In the genomic region with DNA sequence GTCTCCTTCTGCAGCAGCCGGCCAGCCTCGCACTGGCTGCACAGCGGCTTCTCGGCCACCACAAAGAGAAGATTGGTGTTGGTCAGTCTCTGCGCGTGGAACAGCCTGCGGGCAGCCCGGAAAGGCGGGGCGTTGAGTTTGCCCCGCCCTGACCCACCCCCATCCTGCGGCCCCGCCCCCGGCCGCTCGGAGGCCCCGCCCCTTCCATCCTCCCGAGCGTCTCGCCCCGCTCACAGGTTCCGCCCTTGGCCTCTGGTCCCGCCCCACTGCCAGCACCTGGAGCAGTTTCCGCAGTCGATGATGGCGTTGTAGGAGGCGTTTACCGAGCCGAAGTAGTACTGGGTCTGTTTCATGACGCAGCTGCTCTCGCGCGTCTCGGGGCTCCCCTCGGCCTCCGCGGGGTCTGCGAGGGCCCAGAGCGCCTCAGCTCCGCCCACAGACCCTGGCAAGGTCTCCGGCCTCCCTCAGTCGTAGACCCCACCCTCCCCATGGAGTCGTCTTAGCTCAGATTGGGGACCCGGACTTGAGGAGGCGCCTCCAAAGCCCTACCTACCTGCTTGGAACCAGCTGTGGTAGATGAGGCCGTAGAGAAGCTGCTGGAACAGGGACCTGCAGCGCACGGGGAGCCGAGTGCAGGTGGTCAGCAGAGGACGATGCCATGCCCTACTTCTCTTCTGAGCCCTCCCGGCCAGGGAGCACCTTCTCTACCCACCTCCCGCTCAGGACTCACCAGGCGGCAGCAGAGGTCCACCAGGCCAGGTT, we compare ENCODE assay signal across 2 cellular contexts.
TF ChIP-seq lines count a peak whose summit lies in the region.

No MANE protein-coding gene starts in this region.

TF ChIP-seq in HCT116, 20 proteins besides CTCF, POLR2A, EP300 and RAD21:
- TF ChIP-seq POLR2AphosphoS5 (IDR thresholded peaks at IDR 0.05; ENCODE audit: low read depth, low read length) (peak; percentile 76), YY1 (IDR thresholded peaks at IDR 0.05; ENCODE audit: extremely low read depth, insufficient replicate concordance, low read depth, low read length) (no peak)

TF ChIP-seq in HepG2, 621 proteins besides CTCF, POLR2A, EP300 and RAD21:
- TF ChIP-seq LCORL (IDR thresholded peaks at IDR 0.05): no peak
- no peak for TF ChIP-seq LCORL (CRISPR knock-in tag; IDR thresholded peaks at IDR 0.05)
- no peak for TF ChIP-seq ZNF782 (CRISPR knock-in tag; IDR thresholded peaks at IDR 0.05; ENCODE audit: borderline replicate concordance)
- TF ChIP-seq THAP11 (CRISPR knock-in tag; IDR thresholded peaks at IDR 0.05): 0 out of 2 replicates have a peak, but pooled peaks have one; percentile 19
- TF ChIP-seq, protein P1, sequence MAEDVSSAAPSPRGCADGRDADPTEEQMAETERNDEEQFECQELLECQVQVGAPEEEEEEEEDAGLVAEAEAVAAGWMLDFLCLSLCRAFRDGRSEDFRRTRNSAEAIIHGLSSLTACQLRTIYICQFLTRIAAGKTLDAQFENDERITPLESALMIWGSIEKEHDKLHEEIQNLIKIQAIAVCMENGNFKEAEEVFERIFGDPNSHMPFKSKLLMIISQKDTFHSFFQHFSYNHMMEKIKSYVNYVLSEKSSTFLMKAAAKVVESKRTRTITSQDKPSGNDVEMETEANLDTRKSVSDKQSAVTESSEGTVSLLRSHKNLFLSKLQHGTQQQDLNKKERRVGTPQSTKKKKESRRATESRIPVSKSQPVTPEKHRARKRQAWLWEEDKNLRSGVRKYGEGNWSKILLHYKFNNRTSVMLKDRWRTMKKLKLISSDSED (CRISPR knock-in tag; IDR thresholded peaks at IDR 0.05): no peak
- TF ChIP-seq RFXANK (CRISPR knock-in tag; IDR thresholded peaks at IDR 0.05): no peak
- TF ChIP-seq, protein P2, sequence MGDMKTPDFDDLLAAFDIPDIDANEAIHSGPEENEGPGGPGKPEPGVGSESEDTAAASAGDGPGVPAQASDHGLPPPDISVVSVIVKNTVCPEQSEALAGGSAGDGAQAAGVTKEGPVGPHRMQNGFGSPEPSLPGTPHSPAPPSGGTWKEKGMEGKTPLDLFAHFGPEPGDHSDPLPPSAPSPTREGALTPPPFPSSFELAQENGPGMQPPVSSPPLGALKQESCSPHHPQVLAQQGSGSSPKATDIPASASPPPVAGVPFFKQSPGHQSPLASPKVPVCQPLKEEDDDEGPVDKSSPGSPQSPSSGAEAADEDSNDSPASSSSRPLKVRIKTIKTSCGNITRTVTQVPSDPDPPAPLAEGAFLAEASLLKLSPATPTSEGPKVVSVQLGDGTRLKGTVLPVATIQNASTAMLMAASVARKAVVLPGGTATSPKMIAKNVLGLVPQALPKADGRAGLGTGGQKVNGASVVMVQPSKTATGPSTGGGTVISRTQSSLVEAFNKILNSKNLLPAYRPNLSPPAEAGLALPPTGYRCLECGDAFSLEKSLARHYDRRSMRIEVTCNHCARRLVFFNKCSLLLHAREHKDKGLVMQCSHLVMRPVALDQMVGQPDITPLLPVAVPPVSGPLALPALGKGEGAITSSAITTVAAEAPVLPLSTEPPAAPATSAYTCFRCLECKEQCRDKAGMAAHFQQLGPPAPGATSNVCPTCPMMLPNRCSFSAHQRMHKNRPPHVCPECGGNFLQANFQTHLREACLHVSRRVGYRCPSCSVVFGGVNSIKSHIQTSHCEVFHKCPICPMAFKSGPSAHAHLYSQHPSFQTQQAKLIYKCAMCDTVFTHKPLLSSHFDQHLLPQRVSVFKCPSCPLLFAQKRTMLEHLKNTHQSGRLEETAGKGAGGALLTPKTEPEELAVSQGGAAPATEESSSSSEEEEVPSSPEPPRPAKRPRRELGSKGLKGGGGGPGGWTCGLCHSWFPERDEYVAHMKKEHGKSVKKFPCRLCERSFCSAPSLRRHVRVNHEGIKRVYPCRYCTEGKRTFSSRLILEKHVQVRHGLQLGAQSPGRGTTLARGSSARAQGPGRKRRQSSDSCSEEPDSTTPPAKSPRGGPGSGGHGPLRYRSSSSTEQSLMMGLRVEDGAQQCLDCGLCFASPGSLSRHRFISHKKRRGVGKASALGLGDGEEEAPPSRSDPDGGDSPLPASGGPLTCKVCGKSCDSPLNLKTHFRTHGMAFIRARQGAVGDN (CRISPR knock-in tag; IDR thresholded peaks at IDR 0.05): peak; percentile 11; the same call in 1 of the 2 replicates
- no peak for TF ChIP-seq CENPX (CRISPR knock-in tag; IDR thresholded peaks at IDR 0.05)
- TF ChIP-seq, protein P3, sequence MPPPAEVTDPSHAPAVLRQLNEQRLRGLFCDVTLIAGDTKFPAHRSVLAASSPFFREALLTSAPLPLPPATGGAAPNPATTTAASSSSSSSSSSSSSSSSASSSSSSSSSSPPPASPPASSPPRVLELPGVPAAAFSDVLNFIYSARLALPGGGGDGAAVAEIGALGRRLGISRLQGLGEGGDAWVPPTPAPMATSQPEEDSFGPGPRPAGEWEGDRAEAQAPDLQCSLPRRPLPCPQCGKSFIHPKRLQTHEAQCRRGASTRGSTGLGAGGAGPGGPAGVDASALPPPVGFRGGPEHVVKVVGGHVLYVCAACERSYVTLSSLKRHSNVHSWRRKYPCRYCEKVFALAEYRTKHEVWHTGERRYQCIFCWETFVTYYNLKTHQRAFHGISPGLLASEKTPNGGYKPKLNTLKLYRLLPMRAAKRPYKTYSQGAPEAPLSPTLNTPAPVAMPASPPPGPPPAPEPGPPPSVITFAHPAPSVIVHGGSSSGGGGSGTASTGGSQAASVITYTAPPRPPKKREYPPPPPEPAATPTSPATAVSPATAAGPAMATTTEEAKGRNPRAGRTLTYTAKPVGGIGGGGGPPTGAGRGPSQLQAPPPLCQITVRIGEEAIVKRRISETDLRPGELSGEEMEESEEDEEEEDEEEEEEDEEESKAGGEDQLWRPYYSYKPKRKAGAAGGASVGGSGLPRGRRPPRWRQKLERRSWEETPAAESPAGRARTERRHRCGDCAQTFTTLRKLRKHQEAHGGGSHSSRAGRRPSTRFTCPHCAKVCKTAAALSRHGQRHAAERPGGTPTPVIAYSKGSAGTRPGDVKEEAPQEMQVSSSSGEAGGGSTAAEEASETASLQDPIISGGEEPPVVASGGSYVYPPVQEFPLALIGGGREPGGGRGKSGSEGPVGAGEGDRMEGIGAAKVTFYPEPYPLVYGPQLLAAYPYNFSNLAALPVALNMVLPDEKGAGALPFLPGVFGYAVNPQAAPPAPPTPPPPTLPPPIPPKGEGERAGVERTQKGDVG (CRISPR knock-in tag; IDR thresholded peaks at IDR 0.05; ENCODE audit: borderline replicate concordance): no peak
- TF ChIP-seq SMARCE1 (IDR thresholded peaks at IDR 0.05; ENCODE audit: borderline replicate concordance): no peak
- TF ChIP-seq GABPB1 (CRISPR knock-in tag; IDR thresholded peaks at IDR 0.05): 0 out of 2 replicates have a peak, but pooled peaks have one; percentile 16
